1 cellular context compared by ENCODE assay signal in the genomic region with DNA sequence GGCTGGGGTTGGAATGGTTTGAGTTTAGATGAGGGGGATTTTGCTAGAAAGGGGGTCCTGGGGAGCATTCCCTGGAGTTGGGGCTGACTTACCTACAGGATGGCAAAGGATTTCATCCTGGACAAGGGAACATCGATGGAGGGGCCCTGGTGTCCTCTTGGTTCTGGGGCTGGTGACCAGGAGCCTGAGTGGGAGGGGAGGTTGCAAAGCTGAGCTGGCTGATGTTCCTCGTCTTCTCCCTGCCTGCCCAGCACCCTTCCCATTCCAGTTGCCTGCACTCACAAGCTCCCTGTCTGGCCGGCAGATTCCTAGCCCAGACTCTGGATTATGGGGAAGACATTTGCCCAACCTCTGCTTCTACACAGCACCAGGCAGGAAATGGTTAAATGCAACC.
TF ChIP-seq lines count a peak whose summit lies in the region.

No MANE protein-coding gene starts in this region.

TF ChIP-seq in IMR-90, 13 proteins besides CTCF, POLR2A, EP300 and RAD21 (continued from another document):
- no peak for TF ChIP-seq MAFK (IDR thresholded peaks at IDR 0.05; ENCODE audit: low read depth, low read length)
- TF ChIP-seq RFX5 (IDR thresholded peaks at IDR 0.05; ENCODE audit: low read depth, low read length), result no peak
- TF ChIP-seq USF2 (IDR thresholded peaks at IDR 0.05; ENCODE audit: low read depth, low read length), result no peak
- no peak for TF ChIP-seq CHD1 (IDR thresholded peaks at IDR 0.05; ENCODE audit: low read depth, low read length)
- TF ChIP-seq, protein P1, sequence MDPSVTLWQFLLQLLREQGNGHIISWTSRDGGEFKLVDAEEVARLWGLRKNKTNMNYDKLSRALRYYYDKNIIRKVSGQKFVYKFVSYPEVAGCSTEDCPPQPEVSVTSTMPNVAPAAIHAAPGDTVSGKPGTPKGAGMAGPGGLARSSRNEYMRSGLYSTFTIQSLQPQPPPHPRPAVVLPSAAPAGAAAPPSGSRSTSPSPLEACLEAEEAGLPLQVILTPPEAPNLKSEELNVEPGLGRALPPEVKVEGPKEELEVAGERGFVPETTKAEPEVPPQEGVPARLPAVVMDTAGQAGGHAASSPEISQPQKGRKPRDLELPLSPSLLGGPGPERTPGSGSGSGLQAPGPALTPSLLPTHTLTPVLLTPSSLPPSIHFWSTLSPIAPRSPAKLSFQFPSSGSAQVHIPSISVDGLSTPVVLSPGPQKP (IDR thresholded peaks at IDR 0.05; ENCODE audit: borderline replicate concordance, low read depth, low read length), result no peak
- TF ChIP-seq FOS (IDR thresholded peaks at IDR 0.05; ENCODE audit: low read depth, low read length), result no peak
- TF ChIP-seq MAZ (IDR thresholded peaks at IDR 0.05; ENCODE audit: borderline replicate concordance, low read depth, low read length), result no peak
- no peak for TF ChIP-seq RCOR1 (IDR thresholded peaks at IDR 0.05; ENCODE audit: insufficient replicate concordance, low read length)
- no peak for TF ChIP-seq SMC3 (IDR thresholded peaks at IDR 0.05; ENCODE audit: low read depth, low read length)
- no peak for TF ChIP-seq CEBPB (IDR thresholded peaks at IDR 0.05; ENCODE audit: low read depth, low read length)
- no peak for TF ChIP-seq MXI1 (IDR thresholded peaks at IDR 0.05; ENCODE audit: borderline replicate concordance, low read depth, low read length)
